In the genomic region with DNA sequence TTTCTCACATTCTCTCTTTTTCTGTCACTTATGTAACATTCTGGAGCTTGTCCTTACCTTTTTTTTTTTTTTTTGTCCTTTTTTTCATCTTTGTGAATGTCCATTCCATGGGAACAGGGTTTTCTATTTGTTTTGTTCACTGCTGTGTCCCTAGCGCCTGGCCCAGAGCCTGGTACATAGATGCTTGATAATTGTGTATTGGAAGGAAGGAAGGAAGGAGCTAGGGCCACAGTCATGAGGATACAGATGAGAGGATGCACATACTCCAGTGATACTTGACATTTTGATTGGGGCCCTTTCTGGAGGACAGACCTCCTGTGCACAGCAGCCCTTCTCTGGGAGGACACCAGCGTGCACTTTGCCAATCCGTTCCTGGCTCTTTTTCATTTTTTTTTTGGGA, we compare ENCODE assay signal across 19 cellular contexts.
"Had no signal": no experiment of that assay in that cellular context is flagged by ENCODE, and none has a peak within 500 bp of the region (broad histone marks: within the 10 kb centered on the region; RNA-seq: fewer than 3 reads in every experiment).

No MANE protein-coding gene starts in this region.

- DNase-seq: activated CD4-positive, alpha-beta T cell treated with anti-CD3 and anti-CD28 coated beads for 36 hours; activated CD4-positive, alpha-beta T cell treated with anti-CD3 and anti-CD28 coated beads, Interleukin-2, amount 50 U/mL, for 48 hours; activated gamma-delta T cell treated with Interleukin-2 at 50 U/mL for 16 hours; adrenal gland; endodermal cell; foreskin keratinocyte; mucosa of descending colon; naive B cell; stimulated activated CD4-positive, alpha-beta T cell treated with anti-CD3 and anti-CD28 coated beads, Interleukin-4, amount 100 ng/mL, for 1 hour; stomach; testis had no signal

- H3K27me3 Mint-ChIP-seq: type B pancreatic cell had no signal

- H3K4me3 ChIP-seq: adrenal gland, lung, mucosa of descending colon, smooth muscle cell, stomach, testis had no signal

- H3K36me3 ChIP-seq: adrenal gland had no signal

- H3K36me3 Mint-ChIP-seq: activated naive CD4-positive, alpha-beta T cell treated with anti-CD3 and anti-CD28 coated beads, Interleukin-2, amount 50 U/mL, for 72 hours; naive B cell had no signal

- H3K4me1 Mint-ChIP-seq: naive B cell had no signal

- H3K9me3 ChIP-seq: adrenal gland, mucosa of descending colon, stomach, testis had no signal

- H3K9me3 Mint-ChIP-seq: activated naive CD4-positive, alpha-beta T cell treated with anti-CD3 and anti-CD28 coated beads, Interleukin-2, amount 50 U/mL, for 72 hours; activated T-helper 1 cell treated with anti-CD3 and anti-CD28 coated beads, Interleukin-12 subunit alpha, Interleukin-12 subunit beta, Interleukin-2, Interleukin-4 antibody, amounts not matched to agents 30 ng/mL and 10 ng/mL and 1 ng/mL, durations not matched to agents 14 hours and 24 hours and 36 hours; type B pancreatic cell had no signal

- FAIRE-seq: astrocyte, TTC549 had no signal

- H3K27ac Mint-ChIP-seq: activated CD4-positive, alpha-beta T cell treated with anti-CD3 and anti-CD28 coated beads for 36 hours; activated T-helper 1 cell treated with anti-CD3 and anti-CD28 coated beads, Interleukin-12 subunit alpha, Interleukin-12 subunit beta, Interleukin-2, Interleukin-4 antibody, amounts not matched to agents 30 ng/mL and 10 ng/mL and 1 ng/mL, durations not matched to agents 14 hours and 24 hours and 36 hours; type B pancreatic cell had no signal

- H3K4me3 Mint-ChIP-seq: activated CD4-positive, alpha-beta T cell treated with anti-CD3 and anti-CD28 coated beads for 36 hours; activated T-helper 1 cell treated with anti-CD3 and anti-CD28 coated beads, Interleukin-12 subunit alpha, Interleukin-12 subunit beta, Interleukin-2, Interleukin-4 antibody, amounts not matched to agents 30 ng/mL and 10 ng/mL and 1 ng/mL, durations not matched to agents 14 hours and 24 hours and 36 hours; endodermal cell; naive B cell; type B pancreatic cell had no signal

- H3K27ac ChIP-seq: foreskin keratinocyte, stomach, testis had no signal

- ATAC-seq: activated CD4-positive, alpha-beta T cell treated with anti-CD3 and anti-CD28 coated beads for 36 hours; activated naive CD4-positive, alpha-beta T cell treated with anti-CD3 and anti-CD28 coated beads, Interleukin-2, amount 50 U/mL, for 72 hours; foreskin keratinocyte; mucosa of descending colon; sciatic nerve had no signal

- H3K27me3 ChIP-seq: adrenal gland, foreskin keratinocyte, stomach, testis had no signal
